ENCODE assay signal across 9 cellular contexts in genomic region chr10:58967551-58968418, GRCh38.
DNase-seq lines count a peak whose midpoint lies in the region; ATAC-seq lines count a peak whose summit lies in the region.
"Had no signal": no experiment of that assay in that cellular context is flagged by ENCODE, and none has a peak within 500 bp of the region (broad histone marks: within the 10 kb centered on the region; RNA-seq: fewer than 3 reads in every experiment).

No MANE protein-coding gene starts in this region.

- no peak overlapping the region for H2BK120ac ChIP-seq in mesendoderm (ENCODE audit: low read depth, low read length)

- H3K79me1 ChIP-seq in mesendoderm (ENCODE audit: low read length), result no peaks in the 10 kb centered on the region

- no peak overlapping the region for H3K27ac ChIP-seq in mesendoderm (ENCODE audit: low read depth, low read length)
- H3K27ac ChIP-seq: thoracic aorta had no signal

- H3K4me2 ChIP-seq in mesendoderm (ENCODE audit: low read length), result peak overlapping the region; percentile 18

- no peak overlapping the region for H4K5ac ChIP-seq in mesendoderm (ENCODE audit: low read length)

- H2BK15ac ChIP-seq in mesendoderm (replicated peaks; ENCODE audit: low read depth), result no peak overlapping the region

- H3K18ac ChIP-seq in mesendoderm (ENCODE audit: low read length), result no peak overlapping the region

- no peak overlapping the region for H2AK5ac ChIP-seq in mesendoderm (ENCODE audit: low read length)

- no peaks in the 10 kb centered on the region for H3K4me1 ChIP-seq in mesendoderm (ENCODE audit: control insufficient read depth, low read depth, low read length)

- H3K27me3 ChIP-seq in mesendoderm (ENCODE audit: insufficient read depth, low read length, poor library complexity), result no peaks in the 10 kb centered on the region

- H3K4me3 ChIP-seq in mesendoderm (ENCODE audit: low read length), result no peak overlapping the region
- H3K4me3 ChIP-seq: thoracic aorta had no signal

- WGBS in mesendoderm (ENCODE audit: extremely low coverage, insufficient coverage, low lambda C conversion rate), result no CpG with 5 or more reads among the region's 19 CpGs

- no peak overlapping the region for H4K8ac ChIP-seq in mesendoderm (ENCODE audit: low read depth, low read length)

- no peak overlapping the region for H3K4ac ChIP-seq in mesendoderm (ENCODE audit: low read depth, low read length)

- H3K56ac ChIP-seq in mesendoderm (ENCODE audit: low read length), result no peak overlapping the region

- no peak overlapping the region for H2BK5ac ChIP-seq in mesendoderm (ENCODE audit: low read length)

- DNase-seq in DMS79 treated with DMSO at 0.1 percent for 48 hours (lab: John Stamatoyannopoulos, UW) (peak; percentile 21), astrocyte of the hippocampus (ENCODE audit: low read depth, low spot score) (peak; percentile 67), mesendoderm (peak; percentile 93), hepatic stellate cell (ENCODE audit: low spot score) (no peak), AML-193 (lab: John Stamatoyannopoulos, UW) (no peak), T-helper 9 cell (no peak)
- no peak for DNase-seq in stimulated activated CD4-positive, alpha-beta T cell treated with anti-CD3 and anti-CD28 coated beads, Interleukin-1b, Interleukin-23, amount 100 ng/mL, for 48 hours

- peak; percentile 73 for ATAC-seq in HG03432 (IDR thresholded peaks at IDR 0.05; ENCODE audit: unreplicated experiment)

- H3K23ac ChIP-seq in mesendoderm (ENCODE audit: low read length), result no peak overlapping the region

- H3K79me2 ChIP-seq in mesendoderm (ENCODE audit: control insufficient read depth, insufficient read depth, low read length), result no peaks in the 10 kb centered on the region

- H3K36me3 ChIP-seq in mesendoderm (ENCODE audit: control insufficient read depth, insufficient read depth, low read length), result no peaks in the 10 kb centered on the region
- H3K36me3 ChIP-seq: thoracic aorta had no signal

- H3K9ac ChIP-seq in mesendoderm (ENCODE audit: low read length), result no peak overlapping the region

Comparison
In these comparisons a context has a peak if more than half of its experiments do, and no peak if none do; other contexts are left out.
1. DNase-seq: peak in DMS79 treated with DMSO at 0.1 percent for 48 hours (single experiment), astrocyte of the hippocampus (single experiment) and mesendoderm (single experiment); none in hepatic stellate cell (single experiment), stimulated activated CD4-positive, alpha-beta T cell treated with anti-CD3 and anti-CD28 coated beads, Interleukin-1b, Interleukin-23, amount 100 ng/mL, for 48 hours (single experiment), AML-193 (0 of 2) and T-helper 9 cell (single experiment).